In genomic region chr14:92613008-92613658, GRCh38 we compare ENCODE assay signal across 1 cellular context.
TF ChIP-seq lines count a peak whose summit lies in the region.

No MANE protein-coding gene starts in this region.

TF ChIP-seq in GM12878, 131 proteins besides CTCF, POLR2A, EP300 and RAD21 (continued from another document):
- TF ChIP-seq CREB1 (IDR thresholded peaks at IDR 0.05; ENCODE audit: low read depth), result no peak
- TF ChIP-seq EED (IDR thresholded peaks at IDR 0.05; ENCODE audit: low read depth), result no peak
- no peak for TF ChIP-seq PRDM15 (CRISPR knock-in tag; IDR thresholded peaks at IDR 0.05)
- TF ChIP-seq NR2F1 (conservative IDR thresholded peaks at IDR 0.05), result peak; percentile 40; the same call in 1 of the 2 replicates
- 0 out of 2 replicates have a peak, but pooled peaks have one; percentile 17 for TF ChIP-seq ZNF687 (IDR thresholded peaks at IDR 0.05)
- no peak for TF ChIP-seq ZBTB4 (CRISPR knock-in tag; IDR thresholded peaks at IDR 0.05)
- TF ChIP-seq POU2F2 (IDR thresholded peaks at IDR 0.05; ENCODE audit: borderline replicate concordance, low read depth, low read length), result no peak
- no peak for TF ChIP-seq MTA2 (IDR thresholded peaks at IDR 0.05; ENCODE audit: low read depth)
- TF ChIP-seq EGR1 (IDR thresholded peaks at IDR 0.05; ENCODE audit: borderline replicate concordance in 1 of 2, low read depth in 2 of 2, low read length in 2 of 2), result no peak
- 0 out of 2 replicates have a peak, but pooled peaks have one; percentile 24 for TF ChIP-seq YY1 (IDR thresholded peaks at IDR 0.05; ENCODE audit: low read depth, low read length)
- TF ChIP-seq RUNX3 (IDR thresholded peaks at IDR 0.05; ENCODE audit: low read length), result peak; percentile 30; the same call in 1 of the 2 replicates
